ENCODE assay signal across 18 cellular contexts in genomic region chr20:18004389-18005031, GRCh38. TPM values are rescaled to one million over a fixed set of nuclear protein-coding genes. Genes with fewer than 3 reads are reported as not detected.
DNase-seq lines count a peak whose midpoint lies in the region; ATAC-seq and TF ChIP-seq lines count a peak whose summit lies in the region.
"Had no signal": no experiment of that assay in that cellular context is flagged by ENCODE, and none has a peak within 500 bp of the region (broad histone marks: within the 10 kb centered on the region; RNA-seq: fewer than 3 reads in every experiment).

No MANE protein-coding gene starts in this region.

- peaks cover 49% of the 10 kb centered on the region for H3K4me1 Mint-ChIP-seq in nephron
- H3K4me1 Mint-ChIP-seq in CD4-positive, alpha-beta T cell (ENCODE audit: low read depth): no peaks in the 10 kb centered on the region

- peak; percentile 75 for DNase-seq in AG04450 (ENCODE audit: low read depth, low spot score)
- peak; percentile 34 for DNase-seq in NCI-H2171 (lab: John Stamatoyannopoulos, UW)
- peak; percentile 83 for DNase-seq in fibroblast of gingiva (ENCODE audit: low read depth)
- DNase-seq in OCI-M1 (lab: John Stamatoyannopoulos, UW): no peak
- no peak for DNase-seq in CD4-positive, alpha-beta T cell
- DNase-seq: ACHN; activated CD4-positive, alpha-beta T cell treated with anti-CD3 and anti-CD28 coated beads, Interleukin-2, amount 50 U/mL, for 1 hour; NCI-H2081; stimulated activated CD4-positive, alpha-beta T cell treated with anti-CD3 and anti-CD28 coated beads, Interleukin-4, amount 100 ng/mL, for 24 hours; T1000 had no signal

- H3K9me3 ChIP-seq in AG04450 (ENCODE audit: control insufficient read depth, insufficient read depth, low read length): no peaks in the 10 kb centered on the region
- H3K9me3 ChIP-seq in CD4-positive, alpha-beta T cell (ENCODE audit: control insufficient read depth, low read length): no peaks in the 10 kb centered on the region

- POLR2A ChIA-PET in AG04450 (lab: Yijun Ruan, JAX): interaction anchor here (1.1 kb wide), 1 partner anchor 46 kb away, joined by 5 read pairs; no protein-coding TSS in a partner anchor
- POLR2A ChIA-PET in CD4-positive, alpha-beta T cell (lab: Charles Lee): no interaction called here

- H3K9me3 Mint-ChIP-seq in nephron: no peaks in the 10 kb centered on the region
- H3K9me3 Mint-ChIP-seq in CD4-positive, alpha-beta T cell: no peaks in the 10 kb centered on the region
- H3K9me3 Mint-ChIP-seq: H9 had no signal

- no peak for ATAC-seq in CD4-positive, alpha-beta T cell (ENCODE audit: poor library complexity)
- ATAC-seq in GM18858 (IDR thresholded peaks at IDR 0.05; ENCODE audit: unreplicated experiment) (no peak), HG03432 (IDR thresholded peaks at IDR 0.05; ENCODE audit: unreplicated experiment) (no peak)
- ATAC-seq: sciatic nerve had no signal

- peak overlapping the region; percentile 39 for H3K27ac ChIP-seq in AG04450 (ENCODE audit: low read depth, low read length)
- H3K27ac ChIP-seq in CD4-positive, alpha-beta T cell (ENCODE audit: low read depth, low read length): no peak overlapping the region

- CTCF ChIA-PET in AG04450 (lab: Charles Lee): no interaction called here
- CTCF ChIA-PET in CD4-positive, alpha-beta T cell (lab: Charles Lee): no interaction called here

- no peaks in the 10 kb centered on the region for H3K36me3 Mint-ChIP-seq in nephron (ENCODE audit: low read depth)
- H3K36me3 Mint-ChIP-seq in CD4-positive, alpha-beta T cell (ENCODE audit: low read depth): no peaks in the 10 kb centered on the region
- H3K36me3 Mint-ChIP-seq: activated naive CD8-positive, alpha-beta T cell had no signal

- H3K27ac Mint-ChIP-seq in nephron: peak overlapping the region in 2 of 3 experiments; percentile 18 to 38
- H3K27ac Mint-ChIP-seq in CD4-positive, alpha-beta T cell: no peak overlapping the region
- H3K27ac Mint-ChIP-seq: activated naive CD8-positive, alpha-beta T cell had no signal

- TF ChIP-seq CTCF in AG04450 (IDR thresholded peaks at IDR 0.05; ENCODE audit: low read depth, low read length) (no peak), nephron (IDR thresholded peaks at IDR 0.05; ENCODE audit: unreplicated experiment in 3 of 3) (no peak)
- TF ChIP-seq CTCF in CD4-positive, alpha-beta T cell (IDR thresholded peaks at IDR 0.05): no peak

- peaks cover 12% of the 10 kb centered on the region for H3K27me3 Mint-ChIP-seq in nephron (ENCODE audit: low read depth)
- no peaks in the 10 kb centered on the region for H3K27me3 Mint-ChIP-seq in CD4-positive, alpha-beta T cell
- H3K27me3 Mint-ChIP-seq: activated naive CD8-positive, alpha-beta T cell had no signal

- no peak overlapping the region for H3K4me3 Mint-ChIP-seq in nephron
- H3K4me3 Mint-ChIP-seq in CD4-positive, alpha-beta T cell: no peak overlapping the region
- H3K4me3 Mint-ChIP-seq: activated naive CD8-positive, alpha-beta T cell; H9 had no signal

- no peak overlapping the region for H3K4me3 ChIP-seq in AG04450 (ENCODE audit: low read depth, low read length)
- H3K4me3 ChIP-seq: cardiac muscle cell, lung had no signal

- H3K27me3 ChIP-seq in AG04450 (ENCODE audit: control insufficient read depth, insufficient read depth, low read length): peaks cover 3% of the 10 kb centered on the region
- no peaks in the 10 kb centered on the region for H3K27me3 ChIP-seq in CD4-positive, alpha-beta T cell (ENCODE audit: control insufficient read depth, insufficient read depth, low read length)
- H3K27me3 ChIP-seq: cardiac muscle cell had no signal

- intact Hi-C loops in CD4-positive, alpha-beta T cell (cut with DNase I, micrococcal nuclease): no loop called here

RNA-seq across cellular contexts. Expression of gene MGME1, which starts 35.7 kb away (rescaled TPM):
- polyA plus RNA-seq in AG04450 (2011; rRNA removed): 9.9 and 13.5 TPM in 2 replicates
- 8.7 and 11.0 TPM in 2 replicates for polyA minus RNA-seq in AG04450 (2011; rRNA and poly(A)+ RNA removed)
- total RNA-seq in CD4-positive, alpha-beta T cell: 1 to 10 TPM; 4.5 to 4.6 TPM

RNA-seq across cellular contexts. Expression of gene SNX5, which starts 35.9 kb away (rescaled TPM):
- 109 and 150 TPM in 2 replicates for polyA plus RNA-seq in AG04450 (2011; rRNA removed)
- polyA minus RNA-seq in AG04450 (2011; rRNA and poly(A)+ RNA removed): 96.3 and 104 TPM in 2 replicates
- total RNA-seq in CD4-positive, alpha-beta T cell: 10 to 100 TPM; 58.3 to 60.3 TPM

RNA-seq across cellular contexts. Expression of gene OVOL2, which starts 53.2 kb away (rescaled TPM):
- not detected in 2 replicates for polyA plus RNA-seq in AG04450 (2011; rRNA removed)
- not detected in 2 replicates for polyA minus RNA-seq in AG04450 (2011; rRNA and poly(A)+ RNA removed)
- not detected for total RNA-seq in CD4-positive, alpha-beta T cell
- total RNA-seq: sciatic nerve had no signal
- polyA plus RNA-seq: cardiac muscle cell had no signal

Comparison
In these comparisons a context has a peak if more than half of its experiments do, and no peak if none do; other contexts are left out.
1. DNase-seq: peak in AG04450 (single experiment), NCI-H2171 (single experiment) and fibroblast of gingiva (single experiment); none in OCI-M1 (single experiment) and CD4-positive, alpha-beta T cell (0 of 10).